8 cellular contexts compared by ENCODE assay signal in genomic region chr3:194691481-194692281, GRCh38. TPM values are rescaled to one million over a fixed set of nuclear protein-coding genes. Genes with fewer than 3 reads are reported as not detected.
DNase-seq lines count a peak whose midpoint lies in the region; ATAC-seq and TF ChIP-seq lines count a peak whose summit lies in the region.

No MANE protein-coding gene starts in this region.

- H3K36me3 Mint-ChIP-seq in type B pancreatic cell = no peaks in the 10 kb centered on the region

- H3K9me3 Mint-ChIP-seq in type B pancreatic cell = no peaks in the 10 kb centered on the region

- no peak overlapping the region for H3K4me3 Mint-ChIP-seq in type B pancreatic cell

- H3K4me1 Mint-ChIP-seq in type B pancreatic cell (ENCODE audit: unreplicated experiment) = peaks cover 38% of the 10 kb centered on the region

- WGBS in stomach, 5 donors = 70 to 79% (median 75%) methylated on average over 15 of the region's 15 CpGs

- no peaks in the 10 kb centered on the region for H3K36me3 ChIP-seq in Peyer's patch
- H3K36me3 ChIP-seq in stomach = no peaks in the 10 kb centered on the region

- peaks cover 37% of the 10 kb centered on the region for H3K27me3 Mint-ChIP-seq in type B pancreatic cell

- DNase-seq in activated effector memory CD4-positive, alpha-beta T cell treated with anti-CD3 and anti-CD28 coated beads, Interleukin-2, amount 50 U/mL, for 16 hours = peak; percentile 47
- no peak for DNase-seq in activated effector memory CD4-positive, alpha-beta T cell treated with Interleukin-2 at 50 U/mL for 16 hours
- peak in 2 of 3 donors; percentile 65 to 66 for DNase-seq in Peyer's patch
- peak; percentile 14 for DNase-seq in stomach
- no peak for DNase-seq in type B pancreatic cell (ENCODE audit: extremely low spot score, unreplicated experiment)
- no peak for DNase-seq in effector CD4-positive, alpha-beta T cell
- no peak for DNase-seq in globus pallidus (ENCODE audit: low spot score)

- TF ChIP-seq POLR2A in Peyer's patch (IDR thresholded peaks at IDR 0.05) (no peak), stomach (IDR thresholded peaks at IDR 0.05) (no peak)

- H3K27me3 ChIP-seq in Peyer's patch = no peaks in the 10 kb centered on the region
- peaks cover 0 to 15% (median 7%) of the 10 kb centered on the region in 3 donors for H3K27me3 ChIP-seq in stomach

- H3K27ac Mint-ChIP-seq in type B pancreatic cell = no peak overlapping the region

- H3K9me3 ChIP-seq in Peyer's patch (no peaks in the 10 kb centered on the region), stomach (no peaks in the 10 kb centered on the region)

- H3K27ac ChIP-seq in Peyer's patch (peak overlapping the region in 2 of 4 donors; percentile 49 to 68), stomach (peak overlapping the region in 1 of 5 donors; percentile 34)

- H3K4me1 ChIP-seq in Peyer's patch (peaks cover 0 to 24% (median 18%) of the 10 kb centered on the region in 4 donors), stomach (peaks cover 24 to 38% (median 28%) of the 10 kb centered on the region in 4 donors)

- TF ChIP-seq EP300 in stomach (IDR thresholded peaks at IDR 0.05) = no peak

- H3K4me3 ChIP-seq in Peyer's patch = no peak overlapping the region
- H3K4me3 ChIP-seq in stomach = no peak overlapping the region

- peak; percentile 54 for ATAC-seq in HG03097 (IDR thresholded peaks at IDR 0.05; ENCODE audit: low FRiP score, unreplicated experiment)

- intact Hi-C loops in stomach (cut with DNase I; ENCODE audit: low total_unique reads) = loop anchor here (10.0 kb wide), 1 partner anchor 63 kb away; no protein-coding TSS in a partner anchor

- no peak for TF ChIP-seq CTCF in Peyer's patch (IDR thresholded peaks at IDR 0.05)
- no peak for TF ChIP-seq CTCF in stomach (IDR thresholded peaks at IDR 0.05)
- no peak for TF ChIP-seq CTCF in type B pancreatic cell (conservative IDR thresholded peaks at IDR 0.05)

RNA-seq across cellular contexts. Expression of gene FAM43A, which starts 6.0 kb away (rescaled TPM):
- 10 to 100 TPM in 1 of 4 donors, 1 to 10 TPM in 3; 4.1 to 27.5 (median 8.9) TPM for total RNA-seq in Peyer's patch
- total RNA-seq in stomach = 10 to 100 TPM in 2 of 5 donors, 1 to 10 TPM in 3; 1.3 to 42.0 (median 6.4) TPM
- 1 to 10 TPM; 2.7 to 5.4 (median 3.0) TPM for polyA plus RNA-seq in stomach
- 9.3 and 13.9 TPM in 2 replicates for total RNA-seq in type B pancreatic cell (ENCODE audit: low replicate concordance)

RNA-seq across cellular contexts. Expression of gene LSG1, which starts 19.7 kb away (rescaled TPM):
- total RNA-seq in Peyer's patch (100 to 1,000 TPM in 1 of 4 donors, 10 to 100 TPM in 3; 42.9 to 120 (median 81.9) TPM), stomach (100 to 1,000 TPM in 2 of 5 donors, 10 to 100 TPM in 3; 18.7 to 240 (median 76.6) TPM), type B pancreatic cell (ENCODE audit: low replicate concordance) (43.8 and 45.3 TPM in 2 replicates)
- polyA plus RNA-seq in stomach = 10 to 100 TPM in 1 of 3 donors, 1 to 10 TPM in 2; 7.2 to 14.2 (median 7.3) TPM

RNA-seq across cellular contexts. Expression of gene TMEM44, which starts 58.5 kb away (rescaled TPM):
- total RNA-seq in Peyer's patch = 10 to 100 TPM in 3 of 4 donors, 1 to 10 TPM in 1; 7.7 to 51.2 (median 23.5) TPM
- total RNA-seq in stomach = 100 to 1,000 TPM in 1 of 5 donors, 10 to 100 TPM in 2, 1 to 10 TPM in 1, not detected in 1; 9.4 to 352 (median 16.3) TPM
- polyA plus RNA-seq in stomach = 1 to 10 TPM; 4.4 to 9.1 (median 6.1) TPM
- total RNA-seq in type B pancreatic cell (ENCODE audit: low replicate concordance) = 7.9 and 22.8 TPM in 2 replicates

Comparison
In these comparisons a context has a peak if more than half of its experiments do, and no peak if none do; other contexts are left out.
1. DNase-seq: peak in activated effector memory CD4-positive, alpha-beta T cell treated with anti-CD3 and anti-CD28 coated beads, Interleukin-2, amount 50 U/mL, for 16 hours (single experiment), Peyer's patch (2 of 3) and stomach (single experiment); none in activated effector memory CD4-positive, alpha-beta T cell treated with Interleukin-2 at 50 U/mL for 16 hours (single experiment), type B pancreatic cell (single experiment), effector CD4-positive, alpha-beta T cell (single experiment) and globus pallidus (single experiment).